Comparison of ENCODE assay signal across 8 cellular contexts in genomic region chrX:48475774-48476577, GRCh38. TPM values are rescaled to one million over a fixed set of nuclear protein-coding genes. Genes with fewer than 3 reads are reported as not detected.
A peak's percentile ranks its signal among the peaks of the same experiment; 100 is the strongest.
DNase-seq lines count a peak whose midpoint lies in the region; ATAC-seq and TF ChIP-seq lines count a peak whose summit lies in the region.

A gene with protein sequence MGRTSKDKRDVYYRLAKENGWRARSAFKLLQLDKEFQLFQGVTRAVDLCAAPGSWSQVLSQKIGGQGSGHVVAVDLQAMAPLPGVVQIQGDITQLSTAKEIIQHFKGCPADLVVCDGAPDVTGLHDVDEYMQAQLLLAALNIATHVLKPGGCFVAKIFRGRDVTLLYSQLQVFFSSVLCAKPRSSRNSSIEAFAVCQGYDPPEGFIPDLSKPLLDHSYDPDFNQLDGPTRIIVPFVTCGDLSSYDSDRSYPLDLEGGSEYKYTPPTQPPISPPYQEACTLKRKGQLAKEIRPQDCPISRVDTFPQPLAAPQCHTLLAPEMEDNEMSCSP (plus strand): TSS chrX:48476199. CDS start chrX:48478048, 1,849 bp downstream.

- intact Hi-C loops in left cardiac atrium (cut with DNase I) (no loop called here), prostate gland (cut with DNase I) (no loop called here)

- peaks cover 3% of the 10 kb centered on the region for H3K36me3 Mint-ChIP-seq in T-helper 17 cell (ENCODE audit: low read depth)

- H3K9me3 ChIP-seq in T-helper 17 cell (ENCODE audit: control insufficient read depth, low read length, poor library complexity, severe bottlenecking) (no peaks in the 10 kb centered on the region), prostate gland (no peaks in the 10 kb centered on the region)

- peak; percentile 19 for TF ChIP-seq POLR2A in prostate gland (IDR thresholded peaks at IDR 0.05)

- no peaks in the 10 kb centered on the region for H3K27me3 Mint-ChIP-seq in T-helper 17 cell

- peak within 1 kb of the TSS; percentile 93 for H3K27ac Mint-ChIP-seq in T-helper 17 cell

- TF ChIP-seq CTCF in GM13976 (IDR thresholded peaks at IDR 0.05; ENCODE audit: borderline replicate concordance, control extremely low read depth, extremely low read depth, insufficient read depth, missing control alignments) (no peak), prostate gland (IDR thresholded peaks at IDR 0.05) (no peak)

- no peaks in the 10 kb centered on the region for H3K36me3 ChIP-seq in prostate gland
- no peaks in the 10 kb centered on the region for H3K36me3 ChIP-seq in urinary bladder (ENCODE audit: insufficient read depth)

- H3K27ac ChIP-seq in prostate gland, result peak within 1 kb of the TSS; percentile 60 to 72
- H3K27ac ChIP-seq in urinary bladder (ENCODE audit: low read depth), result peak within 1 kb of the TSS; percentile 64

- H3K4me3 ChIP-seq in prostate gland (peak within 1 kb of the TSS; percentile 52 to 56), urinary bladder (ENCODE audit: low read depth, low read length) (peak within 1 kb of the TSS; percentile 56)

- DNase-seq in GM13976 (ENCODE audit: low spot score) (peak; percentile 87), NCI-H1694 treated with DMSO at 0.1 percent for 48 hours (lab: John Stamatoyannopoulos, UW) (peak; percentile 75), T-helper 17 cell (peak; percentile 74 to 83 (median 74)), amygdala (lab: John Stamatoyannopoulos, UW) (peak; percentile 25 to 94 (median 79)), left cardiac atrium (peak; percentile 92), prostate gland (ENCODE audit: low spot score) (peak; percentile 78)

- peaks cover 24% of the 10 kb centered on the region for H3K4me1 Mint-ChIP-seq in T-helper 17 cell

- ATAC-seq in HG02870 (IDR thresholded peaks at IDR 0.05; ENCODE audit: unreplicated experiment) (peak; percentile 75), T-helper 17 cell (peak; percentile 94), left cardiac atrium (peak; percentile 97 to 99)

- H3K27me3 ChIP-seq in prostate gland (replicated peaks; ENCODE audit: insufficient read depth), result no peaks in the 10 kb centered on the region

- in situ Hi-C loops in GM13976 (cut with MboI; ENCODE audit: low sequenced_read_pairs, unreplicated experiment), result no loop called here

- WGBS in prostate gland, result under 1% methylated on average over 42 of the region's 75 CpGs
- WGBS in urinary bladder, result under 1% methylated on average over 75 of the region's 75 CpGs

- no peaks in the 10 kb centered on the region for H3K4me1 ChIP-seq in prostate gland (replicated peaks)
- no peaks in the 10 kb centered on the region for H3K4me1 ChIP-seq in urinary bladder (ENCODE audit: insufficient read depth)

- peak within 1 kb of the TSS; percentile 96 for H3K4me3 Mint-ChIP-seq in T-helper 17 cell

RNA-seq across cellular contexts. Expression of the gene that starts here (rescaled TPM):
- total RNA-seq in T-helper 17 cell (10 to 100 TPM; 59.9 to 70.1 TPM), left cardiac atrium (10 to 100 TPM; 19.0 to 29.1 TPM), prostate gland (10 to 100 TPM; 44.3 to 56.1 TPM), urinary bladder (21.8 TPM)
- polyA plus RNA-seq in urinary bladder, result 28.2 TPM

Comparison
In these comparisons a context has a peak if more than half of its experiments do, and no peak if none do; other contexts are left out.
1. Peak in every context shown above with its lines: DNase-seq, ATAC-seq, H3K4me3 ChIP-seq and H3K27ac ChIP-seq.